22 cellular contexts compared by ENCODE assay signal in genomic region chrX:153988493-153988892, GRCh38. TPM values are rescaled to one million over a fixed set of nuclear protein-coding genes. Genes with fewer than 3 reads are reported as not detected.
A peak's percentile ranks its signal among the peaks of the same experiment; 100 is the strongest.
DNase-seq lines count a peak whose midpoint lies in the region; ATAC-seq and TF ChIP-seq lines count a peak whose summit lies in the region.
"Had no signal": no experiment of that assay in that cellular context is flagged by ENCODE, and none has a peak within 500 bp of the region (broad histone marks: within the 10 kb centered on the region; RNA-seq: fewer than 3 reads in every experiment).

No MANE protein-coding gene starts in this region.

- DNase-seq in MCF 10A (ENCODE audit: unreplicated experiment) (peak; percentile 26), breast epithelium (ENCODE audit: low spot score in 2 of 2) (no peak)
- no peak for DNase-seq in activated CD8-positive, alpha-beta memory T cell treated with anti-CD3 and anti-CD28 coated beads for 24 hours
- DNase-seq: ACHN; Calu3; CD8-positive, alpha-beta memory T cell; DMS153; GM23248; NCI-H1417; NCI-H1694 treated with DMSO at 0.1 percent for 48 hours; NCI-H2081 treated with DMSO at 0.1 percent for 48 hours; NCI-H2171 treated with DMSO at 0.1 percent for 48 hours; NCI-H524 treated with DMSO at 0.1 percent for 48 hours; NCI-H82; SIG-M5; SK-N-SH had no signal

- intact Hi-C loops in MCF 10A (cut with micrococcal nuclease) (no loop called here), breast epithelium (cut with DNase I; ENCODE audit: low total_unique reads) (loop anchor here (10.0 kb wide), 1 partner anchor 1556 kb away; no protein-coding TSS in a partner anchor)

- no peaks in the 10 kb centered on the region for H3K4me1 Mint-ChIP-seq in MCF 10A (ENCODE audit: insufficient read depth, unreplicated experiment)

- no TSS peak for BruUV-seq in MCF 10A (replicated peaks; lab: Mats Ljungman, UMichigan)

- peaks cover 0 to 37% of the 10 kb centered on the region in 2 donors for H3K27me3 ChIP-seq in breast epithelium

- H3K9me3 ChIP-seq in breast epithelium = no peaks in the 10 kb centered on the region
- H3K9me3 ChIP-seq in KOPT-K1 (ENCODE audit: insufficient read depth, low read length, poor library complexity, severe bottlenecking) = no peaks in the 10 kb centered on the region
- H3K9me3 ChIP-seq: HAP-1, SK-N-SH had no signal

- no peak overlapping the region for H3K4me3 Mint-ChIP-seq in MCF 10A (ENCODE audit: unreplicated experiment)
- H3K4me3 Mint-ChIP-seq: CD8-positive, alpha-beta memory T cell had no signal

- no peaks in the 10 kb centered on the region for H3K36me3 Mint-ChIP-seq in MCF 10A (ENCODE audit: insufficient read depth, unreplicated experiment)

- TF ChIP-seq CTCF in MCF 10A (IDR thresholded peaks at IDR 0.05; ENCODE audit: unreplicated experiment) (no peak), breast epithelium (IDR thresholded peaks at IDR 0.05) (no peak)

- H3K9me3 Mint-ChIP-seq in MCF 10A (ENCODE audit: unreplicated experiment) = no peaks in the 10 kb centered on the region
- H3K9me3 Mint-ChIP-seq: CD8-positive, alpha-beta memory T cell had no signal

- POLR2A ChIA-PET in MCF 10A (lab: Yijun Ruan, JAX) = interaction anchor here (0.6 kb wide), 1 partner anchor 19 kb away, joined by 3 read pairs; no protein-coding TSS in a partner anchor

- peak overlapping the region in 1 of 2 donors; percentile 38 for H3K27ac ChIP-seq in breast epithelium
- H3K27ac ChIP-seq in KOPT-K1 (ENCODE audit: low read depth, low read length, poor library complexity, severe bottlenecking) = peak overlapping the region; percentile 77
- H3K27ac ChIP-seq: C4-2B, GM23248, KMS-11 had no signal

- H3K4me3 ChIP-seq in breast epithelium = no peak overlapping the region
- H3K4me3 ChIP-seq: GM23248, HAP-1 had no signal

- no peak for ATAC-seq in GM18498 (IDR thresholded peaks at IDR 0.05; ENCODE audit: unreplicated experiment)
- ATAC-seq: Panc1 had no signal

- H3K36me3 ChIP-seq in breast epithelium = no peaks in the 10 kb centered on the region
- no peaks in the 10 kb centered on the region for H3K36me3 ChIP-seq in KOPT-K1 (ENCODE audit: insufficient read depth, low read length)
- H3K36me3 ChIP-seq: HAP-1 had no signal

- TF ChIP-seq POLR2A in breast epithelium (IDR thresholded peaks at IDR 0.05) = no peak

- H3K27ac Mint-ChIP-seq in MCF 10A (ENCODE audit: low read depth, unreplicated experiment) = no peak overlapping the region

- CTCF ChIA-PET in MCF 10A (lab: Yijun Ruan, JAX) = interaction anchor here (1.1 to 2.2 kb wide), 2 partner anchors 25 to 63 kb away, joined by 3 to 8 read pairs; no protein-coding TSS in a partner anchor

- H3K4me1 ChIP-seq in breast epithelium = no peaks in the 10 kb centered on the region
- H3K4me1 ChIP-seq: HAP-1 had no signal

- peaks cover 39% of the 10 kb centered on the region for H3K27me3 Mint-ChIP-seq in MCF 10A (ENCODE audit: insufficient read depth, unreplicated experiment)

RNA-seq across cellular contexts. Expression of gene TMEM187, which starts 15.9 kb away (rescaled TPM):
- total RNA-seq in MCF 10A (2022) (9.3 and 10.9 TPM in 2 replicates), breast epithelium (10 to 100 TPM in 1 of 3 donors, 1 to 10 TPM in 2; 7.6 to 10.9 (median 8.2) TPM)

RNA-seq across cellular contexts. Expression of gene HCFC1, which starts 16.9 kb away (rescaled TPM):
- total RNA-seq in MCF 10A (2022) (40.3 and 44.5 TPM in 2 replicates), breast epithelium (10 to 100 TPM; 20.2 to 23.0 (median 22.6) TPM)

RNA-seq across cellular contexts. Expression of gene IRAK1, which starts 31.2 kb away (rescaled TPM):
- total RNA-seq in MCF 10A (2022) (201 and 237 TPM in 2 replicates), breast epithelium (10 to 100 TPM; 43.7 to 66.2 (median 50.8) TPM)

RNA-seq across cellular contexts. Expression of gene RENBP, which starts 44.0 kb away (rescaled TPM):
- total RNA-seq in MCF 10A (2022) = 0.23 TPM in 1 of 2 replicates, not detected in the other
- total RNA-seq in breast epithelium = 10 to 100 TPM in 1 of 3 donors, 1 to 10 TPM in 2; 6.6 to 50.7 (median 6.9) TPM

RNA-seq across cellular contexts. Expression of gene NAA10, which starts 53.7 kb away (rescaled TPM):
- total RNA-seq in MCF 10A (2022) (166 and 196 TPM in 2 replicates), breast epithelium (10 to 100 TPM; 57.7 to 81.0 (median 79.2) TPM)
